Comparison of ENCODE assay signal across 1 cellular context in genomic region chr5:159817262-159818029, GRCh38.
TF ChIP-seq lines count a peak whose summit lies in the region.

No MANE protein-coding gene starts in this region.

TF ChIP-seq in Ishikawa, 13 proteins besides CTCF, POLR2A, EP300 and RAD21 (continued from another document):
- TF ChIP-seq, protein P1, sequence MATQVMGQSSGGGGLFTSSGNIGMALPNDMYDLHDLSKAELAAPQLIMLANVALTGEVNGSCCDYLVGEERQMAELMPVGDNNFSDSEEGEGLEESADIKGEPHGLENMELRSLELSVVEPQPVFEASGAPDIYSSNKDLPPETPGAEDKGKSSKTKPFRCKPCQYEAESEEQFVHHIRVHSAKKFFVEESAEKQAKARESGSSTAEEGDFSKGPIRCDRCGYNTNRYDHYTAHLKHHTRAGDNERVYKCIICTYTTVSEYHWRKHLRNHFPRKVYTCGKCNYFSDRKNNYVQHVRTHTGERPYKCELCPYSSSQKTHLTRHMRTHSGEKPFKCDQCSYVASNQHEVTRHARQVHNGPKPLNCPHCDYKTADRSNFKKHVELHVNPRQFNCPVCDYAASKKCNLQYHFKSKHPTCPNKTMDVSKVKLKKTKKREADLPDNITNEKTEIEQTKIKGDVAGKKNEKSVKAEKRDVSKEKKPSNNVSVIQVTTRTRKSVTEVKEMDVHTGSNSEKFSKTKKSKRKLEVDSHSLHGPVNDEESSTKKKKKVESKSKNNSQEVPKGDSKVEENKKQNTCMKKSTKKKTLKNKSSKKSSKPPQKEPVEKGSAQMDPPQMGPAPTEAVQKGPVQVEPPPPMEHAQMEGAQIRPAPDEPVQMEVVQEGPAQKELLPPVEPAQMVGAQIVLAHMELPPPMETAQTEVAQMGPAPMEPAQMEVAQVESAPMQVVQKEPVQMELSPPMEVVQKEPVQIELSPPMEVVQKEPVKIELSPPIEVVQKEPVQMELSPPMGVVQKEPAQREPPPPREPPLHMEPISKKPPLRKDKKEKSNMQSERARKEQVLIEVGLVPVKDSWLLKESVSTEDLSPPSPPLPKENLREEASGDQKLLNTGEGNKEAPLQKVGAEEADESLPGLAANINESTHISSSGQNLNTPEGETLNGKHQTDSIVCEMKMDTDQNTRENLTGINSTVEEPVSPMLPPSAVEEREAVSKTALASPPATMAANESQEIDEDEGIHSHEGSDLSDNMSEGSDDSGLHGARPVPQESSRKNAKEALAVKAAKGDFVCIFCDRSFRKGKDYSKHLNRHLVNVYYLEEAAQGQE (IDR thresholded peaks at IDR 0.05; ENCODE audit: low read depth), result no peak
- TF ChIP-seq NFIC (IDR thresholded peaks at IDR 0.05) (no peak), FOXM1 (IDR thresholded peaks at IDR 0.05; ENCODE audit: borderline replicate concordance, low read depth) (peak; percentile 49; the same call in 1 of the 2 replicates), ZBTB7A (IDR thresholded peaks at IDR 0.05; ENCODE audit: low read depth) (no peak)
- TF ChIP-seq, protein P2, sequence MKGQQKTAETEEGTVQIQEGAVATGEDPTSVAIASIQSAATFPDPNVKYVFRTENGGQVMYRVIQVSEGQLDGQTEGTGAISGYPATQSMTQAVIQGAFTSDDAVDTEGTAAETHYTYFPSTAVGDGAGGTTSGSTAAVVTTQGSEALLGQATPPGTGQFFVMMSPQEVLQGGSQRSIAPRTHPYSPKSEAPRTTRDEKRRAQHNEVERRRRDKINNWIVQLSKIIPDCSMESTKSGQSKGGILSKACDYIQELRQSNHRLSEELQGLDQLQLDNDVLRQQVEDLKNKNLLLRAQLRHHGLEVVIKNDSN (IDR thresholded peaks at IDR 0.05), result no peak
